In the genomic region with DNA sequence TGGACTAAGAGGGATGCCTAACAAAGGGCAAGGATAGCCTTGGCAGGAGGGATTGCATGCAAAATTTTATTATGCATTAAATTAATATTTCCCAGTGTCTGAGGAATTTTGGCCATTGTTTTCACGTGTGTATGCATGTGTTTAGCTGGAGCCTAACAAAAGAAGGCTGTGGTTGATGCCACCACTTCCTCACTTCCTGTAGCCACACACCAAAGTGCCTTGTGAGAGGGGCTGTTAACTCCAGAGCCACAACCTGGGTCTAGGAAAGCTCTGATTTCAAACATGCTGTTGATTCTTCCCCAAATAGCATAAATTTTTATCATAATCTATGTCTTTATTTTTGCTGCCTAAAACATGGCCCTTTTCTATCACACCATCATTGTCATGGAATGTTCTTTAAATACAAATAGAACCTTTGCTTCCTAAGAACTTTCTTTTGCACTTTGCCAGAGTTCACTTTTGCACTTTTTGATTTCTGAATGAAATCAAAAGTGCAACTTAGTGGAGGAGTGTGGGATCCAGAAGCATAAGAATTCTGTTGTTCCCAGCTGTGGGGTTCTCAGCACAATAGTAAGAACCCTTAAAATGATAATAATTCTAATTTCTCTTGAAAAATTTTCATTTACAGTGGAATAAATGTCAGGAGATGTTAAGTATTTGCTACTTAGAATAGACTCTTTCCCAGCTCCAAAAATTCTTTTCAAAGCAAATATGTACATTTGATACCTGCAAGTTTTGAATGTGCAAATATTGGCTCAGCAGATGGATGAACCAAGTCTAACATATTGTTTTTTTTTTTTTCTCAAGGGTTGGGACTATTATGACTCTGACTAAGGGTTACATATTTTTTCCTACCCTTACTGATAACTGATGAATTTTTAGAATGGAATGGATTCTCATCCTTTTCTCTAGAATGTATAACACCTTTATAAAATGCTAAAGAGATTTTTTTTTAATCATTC, we compare ENCODE assay signal across 20 cellular contexts. TPM values are rescaled to one million over a fixed set of nuclear protein-coding genes. Genes with fewer than 3 reads are reported as not detected.
DNase-seq lines count a peak whose midpoint lies in the region; ATAC-seq and TF ChIP-seq lines count a peak whose summit lies in the region.
"Had no signal": no experiment of that assay in that cellular context is flagged by ENCODE, and none has a peak within 500 bp of the region (broad histone marks: within the 10 kb centered on the region; RNA-seq: fewer than 3 reads in every experiment).

No MANE protein-coding gene starts in this region.

- peaks cover 7 to 8% of the 10 kb centered on the region in 2 donors for H3K27me3 Mint-ChIP-seq in CD8-positive, alpha-beta memory T cell
- peaks cover 11 to 16% of the 10 kb centered on the region in 2 donors for H3K27me3 Mint-ChIP-seq in effector memory CD8-positive, alpha-beta T cell

- peaks cover 15% of the 10 kb centered on the region for H3K4me1 ChIP-seq in BLaER1
- H3K4me1 ChIP-seq in CD8-positive, alpha-beta memory T cell (ENCODE audit: insufficient read depth, low read length) = peaks cover 22% of the 10 kb centered on the region
- H3K4me1 ChIP-seq: adrenal gland had no signal

- peak in 3 of 5 donors; percentile 12 to 25 (median 13) for DNase-seq in CD8-positive, alpha-beta memory T cell
- peak; percentile 7 for DNase-seq in NB4 (ENCODE audit: low read depth)
- peak in 1 of 3 experiments; percentile 9 for DNase-seq in effector memory CD8-positive, alpha-beta T cell
- no peak for DNase-seq in GM10248 (ENCODE audit: extremely low spot score)
- DNase-seq in effector CD8-positive, alpha-beta T cell (lab: John Stamatoyannopoulos, UW) = no peak
- DNase-seq: activated CD4-positive, alpha-beta T cell treated with anti-CD3 and anti-CD28 coated beads, Interleukin-2, amount 50 U/mL, for 48 hours; activated T-cell treated with anti-CD3 and anti-CD28 coated beads, Interleukin-2, amount 50 U/mL, for 72 hours; adrenal gland; caudate nucleus; DMS 273 treated with DMSO at 0.1 percent for 48 hours; H9; mammary epithelial cell; naive B cell; NCI-H1436; SK-N-SH had no signal

- peak overlapping the region in 4 of 7 donors; percentile 10 to 69 (median 35) for H3K4me3 Mint-ChIP-seq in CD8-positive, alpha-beta memory T cell
- peak overlapping the region in 1 of 2 donors; percentile 6 for H3K4me3 Mint-ChIP-seq in effector memory CD8-positive, alpha-beta T cell
- H3K4me3 Mint-ChIP-seq: activated T-cell treated with anti-CD3 and anti-CD28 coated beads, Interleukin-2, amount 50 U/mL, for 72 hours; H9; naive B cell had no signal

- H4K20me1 ChIP-seq in BLaER1 = no peaks in the 10 kb centered on the region

- peaks cover 27 to 33% (median 32%) of the 10 kb centered on the region in 3 donors for H3K4me1 Mint-ChIP-seq in CD8-positive, alpha-beta memory T cell
- H3K4me1 Mint-ChIP-seq in effector memory CD8-positive, alpha-beta T cell (ENCODE audit: low read depth in 2 of 2) = peaks cover 12 to 15% of the 10 kb centered on the region in 2 donors
- H3K4me1 Mint-ChIP-seq: naive B cell had no signal

- H3K9me3 ChIP-seq in BLaER1 = peaks cover 10% of the 10 kb centered on the region; the same call in 1 of the 2 replicates
- H3K9me3 ChIP-seq in CD8-positive, alpha-beta memory T cell (ENCODE audit: low read length) = no peaks in the 10 kb centered on the region
- H3K9me3 ChIP-seq: adrenal gland, SK-N-SH had no signal

- peak; percentile 87 for ATAC-seq in effector memory CD8-positive, alpha-beta T cell (replicated peaks)
- ATAC-seq in GM19395 (IDR thresholded peaks at IDR 0.05; ENCODE audit: unreplicated experiment) = no peak
- ATAC-seq: activated T-cell treated with anti-CD3 and anti-CD28 coated beads, Interleukin-2, amount 50 U/mL, for 72 hours; Panc1 had no signal

- TF ChIP-seq CTCF in NB4 (IDR thresholded peaks at IDR 0.05; ENCODE audit: low read depth, low read length) = no peak
- TF ChIP-seq CTCF in GM10248 (IDR thresholded peaks at IDR 0.05; ENCODE audit: control extremely low read depth, extremely low read depth, low read depth, missing control alignments) = no peak

- POLR2A ChIA-PET in CD8-positive, alpha-beta memory T cell (lab: Charles Lee) = no interaction called here
- POLR2A ChIA-PET in GM10248 (lab: Yijun Ruan, JAX) = no interaction called here

- H3K36me3 Mint-ChIP-seq in CD8-positive, alpha-beta memory T cell = peaks cover 0 to 1% (median 0%) of the 10 kb centered on the region in 3 donors
- H3K36me3 Mint-ChIP-seq in effector memory CD8-positive, alpha-beta T cell (ENCODE audit: insufficient read depth) = peaks cover 4% of the 10 kb centered on the region
- H3K36me3 Mint-ChIP-seq: naive B cell had no signal

- H3K4me2 ChIP-seq in BLaER1 = peak overlapping the region; percentile 50
- H3K4me2 ChIP-seq: SK-N-SH had no signal

- no peak overlapping the region for H3K9ac ChIP-seq in BLaER1
- H3K9ac ChIP-seq: SK-N-SH had no signal

- no peaks in the 10 kb centered on the region for H3K27me3 ChIP-seq in BLaER1
- no peaks in the 10 kb centered on the region for H3K27me3 ChIP-seq in CD8-positive, alpha-beta memory T cell (ENCODE audit: insufficient read depth, low read length, poor library complexity, severe bottlenecking)
- H3K27me3 ChIP-seq: adrenal gland had no signal

- CTCF ChIA-PET in CD8-positive, alpha-beta memory T cell (lab: Charles Lee) = interaction anchor here (0.6 to 4.9 kb wide), 6 partner anchors 11 to 137 kb away, joined by 3 to 28 read pairs (median 4); no protein-coding TSS in a partner anchor
- CTCF ChIA-PET in GM10248 (lab: Yijun Ruan, JAX) = interaction anchor here (2.0 kb wide), 1 partner anchor 450 kb away, joined by 6 read pairs; no protein-coding TSS in a partner anchor

- no peaks in the 10 kb centered on the region for H3K36me3 ChIP-seq in BLaER1
- no peaks in the 10 kb centered on the region for H3K36me3 ChIP-seq in CD8-positive, alpha-beta memory T cell (ENCODE audit: insufficient read depth, low read length)
- H3K36me3 ChIP-seq: adrenal gland had no signal

- H3K9me3 Mint-ChIP-seq in CD8-positive, alpha-beta memory T cell = peaks cover 0 to 5% (median 3%) of the 10 kb centered on the region in 5 donors
- no peaks in the 10 kb centered on the region for H3K9me3 Mint-ChIP-seq in effector memory CD8-positive, alpha-beta T cell
- H3K9me3 Mint-ChIP-seq: activated T-cell treated with anti-CD3 and anti-CD28 coated beads, Interleukin-2, amount 50 U/mL, for 72 hours had no signal

- H3K27ac ChIP-seq in BLaER1 = no peak overlapping the region
- H3K27ac ChIP-seq in CD8-positive, alpha-beta memory T cell (ENCODE audit: low read depth, low read length) = no peak overlapping the region
- H3K27ac ChIP-seq: adrenal gland had no signal

- H3K4me3 ChIP-seq in BLaER1 = no peak overlapping the region
- no peak overlapping the region for H3K4me3 ChIP-seq in CD8-positive, alpha-beta memory T cell (ENCODE audit: low read length)
- H3K4me3 ChIP-seq in NB4 (ENCODE audit: low read depth, low read length) = no peak overlapping the region
- H3K4me3 ChIP-seq: adrenal gland had no signal

- no peak for TF ChIP-seq POLR2A in NB4 (IDR thresholded peaks at IDR 0.05; ENCODE audit: extremely low read depth, insufficient read length)

- no peak overlapping the region for H3K27ac Mint-ChIP-seq in CD8-positive, alpha-beta memory T cell
- no peak overlapping the region for H3K27ac Mint-ChIP-seq in effector memory CD8-positive, alpha-beta T cell
- H3K27ac Mint-ChIP-seq: activated T-cell treated with anti-CD3 and anti-CD28 coated beads, Interleukin-2, amount 50 U/mL, for 72 hours; naive B cell had no signal

RNA-seq across cellular contexts. Expression of gene SPTSSB, which starts 35.6 kb away (rescaled TPM):
- total RNA-seq in CD8-positive, alpha-beta memory T cell = not detected
- 9.5 TPM for polyA plus RNA-seq in CD8-positive, alpha-beta memory T cell
- total RNA-seq: activated T-cell treated with anti-CD3 and anti-CD28 coated beads, Interleukin-2, amount 50 U/mL, for 72 hours; NCI-H460; pulmonary artery endothelial cell had no signal

Comparison
In these comparisons a context has a peak if more than half of its experiments do, and no peak if none do; other contexts are left out.
1. DNase-seq: peak in CD8-positive, alpha-beta memory T cell (3 of 5) and NB4 (single experiment); none in GM10248 (single experiment) and effector CD8-positive, alpha-beta T cell (single experiment).